19 cellular contexts compared by ENCODE assay signal in genomic region chr16:85201566-85201965, GRCh38.
DNase-seq lines count a peak whose midpoint lies in the region; ATAC-seq and TF ChIP-seq lines count a peak whose summit lies in the region.
"Had no signal": no experiment of that assay in that cellular context is flagged by ENCODE, and none has a peak within 500 bp of the region (broad histone marks: within the 10 kb centered on the region; RNA-seq: fewer than 3 reads in every experiment).

No MANE protein-coding gene starts in this region.

- peaks cover 8% of the 10 kb centered on the region for H3K9me3 Mint-ChIP-seq in glutamatergic neuron (ENCODE audit: unreplicated experiment)
- H3K9me3 Mint-ChIP-seq: activated CD4-positive, alpha-beta T cell treated with anti-CD3 and anti-CD28 coated beads, Interleukin-2, amount 10 ng/mL, durations not matched to agents 24 days and 14 days; activated naive CD8-positive, alpha-beta T cell treated with anti-CD3 and anti-CD28 coated beads, Interleukin-2, amount 50 U/mL, for 24 hours; activated T-cell treated with anti-CD3 and anti-CD28 coated beads, Interleukin-2, amount 50 U/mL, for 24 hours had no signal

- peak overlapping the region; percentile 67 for H3K27ac Mint-ChIP-seq in glutamatergic neuron (ENCODE audit: unreplicated experiment)
- H3K27ac Mint-ChIP-seq: activated CD4-positive, alpha-beta T cell treated with anti-CD3 and anti-CD28 coated beads, Interleukin-2, amount 10 ng/mL, durations not matched to agents 24 days and 14 days; activated naive CD8-positive, alpha-beta T cell treated with anti-CD3 and anti-CD28 coated beads, Interleukin-2, amount 50 U/mL, for 24 hours; activated T-cell treated with anti-CD3 and anti-CD28 coated beads, Interleukin-2, amount 50 U/mL, for 24 hours had no signal

- H3K9me3 ChIP-seq in neuron (ENCODE audit: low read length), result no peaks in the 10 kb centered on the region
- H3K9me3 ChIP-seq in SJCRH30 (replicated peaks), result no peaks in the 10 kb centered on the region
- H3K9me3 ChIP-seq: testis had no signal

- peaks cover 25% of the 10 kb centered on the region for H3K4me1 Mint-ChIP-seq in glutamatergic neuron (ENCODE audit: low read depth, unreplicated experiment)
- H3K4me1 Mint-ChIP-seq: activated CD4-positive, alpha-beta T cell treated with anti-CD3 and anti-CD28 coated beads, Interleukin-2, amount 10 ng/mL, durations not matched to agents 24 days and 14 days; activated naive CD8-positive, alpha-beta T cell treated with anti-CD3 and anti-CD28 coated beads, Interleukin-2, amount 50 U/mL, for 24 hours had no signal

- ATAC-seq in Right ventricle myocardium inferior (no peak), left cardiac atrium (no peak)
- ATAC-seq: activated naive CD8-positive, alpha-beta T cell treated with anti-CD3 and anti-CD28 coated beads, Interleukin-2, amount 50 U/mL, for 24 hours had no signal

- H3K27me3 Mint-ChIP-seq in glutamatergic neuron (ENCODE audit: unreplicated experiment), result peaks cover 12% of the 10 kb centered on the region
- H3K27me3 Mint-ChIP-seq: activated CD4-positive, alpha-beta T cell treated with anti-CD3 and anti-CD28 coated beads, Interleukin-2, amount 10 ng/mL, durations not matched to agents 24 days and 14 days had no signal

- peak overlapping the region; percentile 15 for H3K4me3 ChIP-seq in neuron (ENCODE audit: low read length)
- H3K4me3 ChIP-seq in SJCRH30, result no peak overlapping the region
- H3K4me3 ChIP-seq: MG63, testis had no signal

- intact Hi-C loops in Right ventricle myocardium inferior (cut with DNase I), result no loop called here
- intact Hi-C loops in left cardiac atrium (cut with DNase I), result loop anchor here in 1 of 2 donors (5.0 kb wide), 1 partner anchor 49 kb away; no protein-coding TSS in a partner anchor

- H3K4me3 Mint-ChIP-seq in glutamatergic neuron (ENCODE audit: unreplicated experiment), result peak overlapping the region; percentile 56
- H3K4me3 Mint-ChIP-seq: activated CD4-positive, alpha-beta T cell treated with anti-CD3 and anti-CD28 coated beads, Interleukin-2, amount 10 ng/mL, durations not matched to agents 24 days and 14 days; activated naive CD8-positive, alpha-beta T cell treated with anti-CD3 and anti-CD28 coated beads, Interleukin-2, amount 50 U/mL, for 24 hours; activated T-cell treated with anti-CD3 and anti-CD28 coated beads, Interleukin-2, amount 50 U/mL, for 24 hours had no signal

- H3K27me3 ChIP-seq in neuron (ENCODE audit: insufficient read depth, low read length) (no peaks in the 10 kb centered on the region), SJCRH30 (no peaks in the 10 kb centered on the region)
- H3K27me3 ChIP-seq: MG63, testis had no signal

- no peak for TF ChIP-seq CTCF in glutamatergic neuron (IDR thresholded peaks at IDR 0.05; ENCODE audit: partially characterized antibody, unreplicated experiment)

- no peaks in the 10 kb centered on the region for H3K36me3 ChIP-seq in neuron (ENCODE audit: insufficient read depth, low read length)
- no peaks in the 10 kb centered on the region for H3K36me3 ChIP-seq in SJCRH30

- no peak overlapping the region for H3K27ac ChIP-seq in SJCRH30

- DNase-seq in Right ventricle myocardium inferior (ENCODE audit: missing footprints) (peak; percentile 20), left cardiac atrium (no peak), glutamatergic neuron (no peak), SJCRH30 (no peak), putamen (ENCODE audit: low spot score) (no peak), ureter (ENCODE audit: low spot score) (no peak)
- no peak for DNase-seq in activated T-cell treated with anti-CD3 and anti-CD28 coated beads, Interleukin-2, amount 50 U/mL, for 48 hours
- DNase-seq: activated CD4-positive, alpha-beta T cell treated with anti-CD3 and anti-CD28 coated beads, Interleukin-2, amount 10 ng/mL, durations not matched to agents 24 days and 14 days; activated naive CD8-positive, alpha-beta T cell treated with anti-CD3 and anti-CD28 coated beads, Interleukin-2, amount 50 U/mL, for 24 hours; activated T-cell treated with anti-CD3 and anti-CD28 coated beads, Interleukin-2, amount 50 U/mL, for 24 hours; cortex of kidney; erythroblast; hippocampal formation; MG63; NCI-H2029 treated with DMSO at 0.1 percent for 48 hours; stimulated activated CD4-positive, alpha-beta T cell treated with anti-CD3 and anti-CD28 coated beads, Interleukin-12 subunit alpha, Interleukin-12 subunit beta, amount 100 ng/mL, for 4 hours; T1000; testis had no signal

- H3K4me1 ChIP-seq in neuron (ENCODE audit: insufficient read depth, low read length) (peaks cover 39% of the 10 kb centered on the region), SJCRH30 (peaks cover 27% of the 10 kb centered on the region)

- H2AFZ ChIP-seq in neuron (ENCODE audit: low read depth, low read length), result peak overlapping the region; percentile 21

- no peaks in the 10 kb centered on the region for H3K36me3 Mint-ChIP-seq in glutamatergic neuron (ENCODE audit: unreplicated experiment)
